8 cellular contexts compared by ENCODE assay signal in the genomic region with DNA sequence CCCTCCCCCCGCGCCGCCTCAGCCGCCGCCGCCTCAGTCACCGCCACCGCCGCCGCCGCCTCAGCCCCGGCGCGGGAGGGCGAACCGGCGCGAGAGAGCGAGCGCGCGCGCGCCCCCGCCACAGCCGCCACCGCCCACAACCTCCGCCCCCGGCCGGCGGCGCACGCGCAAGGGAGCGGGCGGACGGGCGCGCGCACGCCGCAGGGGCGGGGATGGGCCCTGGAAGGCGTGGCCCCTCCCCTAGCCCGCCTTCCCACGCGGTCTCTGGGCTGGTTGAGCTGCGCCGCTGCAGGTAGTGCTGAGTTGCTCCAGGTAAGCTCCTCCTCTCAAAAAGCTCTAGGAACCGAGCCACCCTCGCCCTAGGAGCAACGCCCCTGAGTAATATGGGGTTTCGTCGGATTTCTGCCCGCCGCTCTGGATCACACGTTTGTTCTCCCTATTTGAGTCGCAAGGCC. TPM values are rescaled to one million over a fixed set of nuclear protein-coding genes. Genes with fewer than 3 reads are reported as not detected.
A peak's percentile ranks its signal among the peaks of the same experiment; 100 is the strongest.
DNase-seq lines count a peak whose midpoint lies in the region; ATAC-seq and TF ChIP-seq lines count a peak whose summit lies in the region.

A gene (minus strand): TSS at position 96 of the 455 bp plus-strand sequence.

- H3K4me3 Mint-ChIP-seq in activated T-helper 2 cell treated with anti-CD3 and anti-CD28 coated beads, Interferon-gamma antibody, Interleukin-2, Interleukin-4, amounts not matched to agents 10 μg/mL and 5 μg/mL and 100 μg/mL, durations not matched to agents 14 hours and 24 hours and 36 hours (ENCODE audit: low read depth) = peak within 1 kb of the TSS; percentile 88
- peak within 1 kb of the TSS; percentile 85 for H3K4me3 Mint-ChIP-seq in natural killer cell treated with Interleukin-12 subunit alpha and Interleukin-12 subunit beta and Interleukin-15 and Interleukin-18, amount 100 ng/mL, for 72 hours

- H3K27ac Mint-ChIP-seq in activated T-helper 2 cell treated with anti-CD3 and anti-CD28 coated beads, Interferon-gamma antibody, Interleukin-2, Interleukin-4, amounts not matched to agents 10 μg/mL and 5 μg/mL and 100 μg/mL, durations not matched to agents 14 hours and 24 hours and 36 hours = peak within 1 kb of the TSS; percentile 85
- peak within 1 kb of the TSS; percentile 79 to 87 for H3K27ac Mint-ChIP-seq in natural killer cell treated with Interleukin-12 subunit alpha and Interleukin-12 subunit beta and Interleukin-15 and Interleukin-18, amount 100 ng/mL, for 72 hours

- no peaks in the 10 kb centered on the region for H3K9me3 ChIP-seq in KOPT-K1 (ENCODE audit: insufficient read depth, low read length, poor library complexity, severe bottlenecking)

- H3K27ac ChIP-seq in KOPT-K1 (ENCODE audit: low read depth, low read length, poor library complexity, severe bottlenecking) = peak within 1 kb of the TSS; percentile 84

- no peaks in the 10 kb centered on the region for H3K9me3 Mint-ChIP-seq in activated T-helper 2 cell treated with anti-CD3 and anti-CD28 coated beads, Interferon-gamma antibody, Interleukin-2, Interleukin-4, amounts not matched to agents 10 μg/mL and 5 μg/mL and 100 μg/mL, durations not matched to agents 14 hours and 24 hours and 36 hours
- H3K9me3 Mint-ChIP-seq in natural killer cell treated with Interleukin-12 subunit alpha and Interleukin-12 subunit beta and Interleukin-15 and Interleukin-18, amount 100 ng/mL, for 72 hours = no peaks in the 10 kb centered on the region

- DNase-seq in DMS79 (lab: John Stamatoyannopoulos, UW) (peak; percentile 92), RPMI8226 (peak; percentile 97), fibroblast of pulmonary artery (ENCODE audit: low read depth) (peak; percentile 73)
- DNase-seq in activated T-helper 2 cell treated with anti-CD3 and anti-CD28 coated beads, Interferon-gamma antibody, Interleukin-2, Interleukin-4, amounts not matched to agents 10 μg/mL and 5 μg/mL and 100 μg/mL, durations not matched to agents 14 hours and 24 hours and 36 hours (ENCODE audit: low spot score) = peak; percentile 83
- DNase-seq in natural killer cell treated with Interleukin-12 subunit alpha and Interleukin-12 subunit beta and Interleukin-15 and Interleukin-18, amount 100 ng/mL, for 72 hours (ENCODE audit: low spot score) = peak; percentile 91
- DNase-seq in stimulated activated naive CD4-positive, alpha-beta T cell treated with Interleukin-2 at 50 U/mL for 16 hours (lab: John Stamatoyannopoulos, UW) = peak; percentile 84

- ATAC-seq in GM21737 (IDR thresholded peaks at IDR 0.05; ENCODE audit: unreplicated experiment) = peak; percentile 82
- ATAC-seq in natural killer cell treated with Interleukin-12 subunit alpha and Interleukin-12 subunit beta and Interleukin-15 and Interleukin-18, amount 100 ng/mL, for 72 hours = peak; percentile 96

- peaks cover 8% of the 10 kb centered on the region for H3K36me3 Mint-ChIP-seq in activated T-helper 2 cell treated with anti-CD3 and anti-CD28 coated beads, Interferon-gamma antibody, Interleukin-2, Interleukin-4, amounts not matched to agents 10 μg/mL and 5 μg/mL and 100 μg/mL, durations not matched to agents 14 hours and 24 hours and 36 hours (ENCODE audit: low read depth)
- no peaks in the 10 kb centered on the region for H3K36me3 Mint-ChIP-seq in natural killer cell treated with Interleukin-12 subunit alpha and Interleukin-12 subunit beta and Interleukin-15 and Interleukin-18, amount 100 ng/mL, for 72 hours

- H3K4me3 ChIP-seq in fibroblast of pulmonary artery (replicated peaks; ENCODE audit: low read depth, low read length) = peak within 1 kb of the TSS; percentile 83

- no peak for TF ChIP-seq CTCF in fibroblast of pulmonary artery (IDR thresholded peaks at IDR 0.05; ENCODE audit: low read length, missing control alignments)

- no peaks in the 10 kb centered on the region for H3K27me3 Mint-ChIP-seq in activated T-helper 2 cell treated with anti-CD3 and anti-CD28 coated beads, Interferon-gamma antibody, Interleukin-2, Interleukin-4, amounts not matched to agents 10 μg/mL and 5 μg/mL and 100 μg/mL, durations not matched to agents 14 hours and 24 hours and 36 hours (ENCODE audit: low read depth)
- peaks cover 0 to 3% of the 10 kb centered on the region in 2 donors for H3K27me3 Mint-ChIP-seq in natural killer cell treated with Interleukin-12 subunit alpha and Interleukin-12 subunit beta and Interleukin-15 and Interleukin-18, amount 100 ng/mL, for 72 hours

- no peaks in the 10 kb centered on the region; the same call in 1 of the 2 replicates for H3K36me3 ChIP-seq in KOPT-K1 (ENCODE audit: insufficient read depth, low read length)

- H3K4me1 Mint-ChIP-seq in activated T-helper 2 cell treated with anti-CD3 and anti-CD28 coated beads, Interferon-gamma antibody, Interleukin-2, Interleukin-4, amounts not matched to agents 10 μg/mL and 5 μg/mL and 100 μg/mL, durations not matched to agents 14 hours and 24 hours and 36 hours (ENCODE audit: low read depth) = peaks cover 35% of the 10 kb centered on the region
- peaks cover 23 to 34% of the 10 kb centered on the region in 2 donors for H3K4me1 Mint-ChIP-seq in natural killer cell treated with Interleukin-12 subunit alpha and Interleukin-12 subunit beta and Interleukin-15 and Interleukin-18, amount 100 ng/mL, for 72 hours (ENCODE audit: low read depth in 2 of 2)

- intact Hi-C loops in activated T-helper 2 cell treated with anti-CD3 and anti-CD28 coated beads, Interferon-gamma antibody, Interleukin-2, Interleukin-4, amounts not matched to agents 10 μg/mL and 5 μg/mL and 100 μg/mL, durations not matched to agents 14 hours and 24 hours and 36 hours (cut with micrococcal nuclease) = loop anchor here (1.0 to 5.0 kb wide), 4 partner anchors 219 to 453 kb away; a partner anchor contains a TSS

RNA-seq across cellular contexts. Expression of the gene that starts here (rescaled TPM):
- total RNA-seq in activated T-helper 2 cell treated with anti-CD3 and anti-CD28 coated beads, Interferon-gamma antibody, Interleukin-2, Interleukin-4, amounts not matched to agents 10 μg/mL and 5 μg/mL and 100 μg/mL, durations not matched to agents 14 hours and 24 hours and 36 hours = 18.0 and 21.3 TPM in 2 replicates
- total RNA-seq in natural killer cell treated with Interleukin-12 subunit alpha and Interleukin-12 subunit beta and Interleukin-15 and Interleukin-18, amount 100 ng/mL, for 72 hours = 10 to 100 TPM; 21.5 to 34.5 TPM

Comparison
In these comparisons a context has a peak if more than half of its experiments do, and no peak if none do; other contexts are left out.
1. Peak in every context shown above with its lines: DNase-seq, ATAC-seq, H3K4me3 ChIP-seq and H3K27ac ChIP-seq.